In the genomic region with DNA sequence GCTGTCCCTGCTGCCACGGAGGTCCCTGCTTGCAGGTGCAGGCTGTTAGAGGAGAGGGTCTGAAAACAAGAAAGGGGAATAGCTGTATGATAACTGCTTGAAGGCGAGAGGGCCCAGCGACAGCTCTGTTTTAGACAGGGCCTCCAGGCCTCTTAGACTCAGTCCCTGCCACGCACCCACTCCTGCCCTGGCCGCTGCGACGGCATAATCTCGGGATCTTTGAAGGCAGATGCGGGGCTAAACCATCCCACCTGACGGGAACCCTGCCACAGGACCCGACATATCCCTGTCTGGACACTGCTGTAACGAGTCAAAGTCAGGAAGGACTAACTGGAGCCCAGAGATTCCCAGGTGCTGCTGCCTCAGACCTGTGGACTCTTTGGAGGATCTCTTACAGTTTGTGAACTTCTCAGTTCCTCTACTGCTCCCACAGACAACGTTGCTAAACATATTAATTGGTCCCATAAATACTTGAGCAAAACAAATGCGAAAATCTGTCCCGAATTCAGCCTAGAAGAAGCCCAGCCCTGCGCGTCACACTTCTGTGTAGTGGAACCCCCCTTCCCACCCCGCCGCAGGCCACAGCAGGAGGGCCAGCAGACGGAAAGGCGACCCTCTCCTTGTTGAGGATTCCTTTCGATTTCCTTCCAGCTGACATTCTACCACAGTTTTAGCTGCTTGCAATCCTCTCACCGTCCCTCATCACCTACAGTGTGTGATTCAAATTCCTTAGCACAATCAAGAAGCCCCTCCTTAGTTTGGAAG, we compare ENCODE assay signal across 8 cellular contexts. TPM values are rescaled to one million over a fixed set of nuclear protein-coding genes. Genes with fewer than 3 reads are reported as not detected.
DNase-seq lines count a peak whose midpoint lies in the region; ATAC-seq and TF ChIP-seq lines count a peak whose summit lies in the region.

No MANE protein-coding gene starts in this region.

- H3K9ac ChIP-seq in mesenchymal stem cell (ENCODE audit: low read length), result peak overlapping the region; percentile 97

- peak; percentile 11 for ATAC-seq in GM21717 (IDR thresholded peaks at IDR 0.05; ENCODE audit: unreplicated experiment)

- H2AK5ac ChIP-seq in mesenchymal stem cell (ENCODE audit: low read length, severe bottlenecking), result no peak overlapping the region

- peaks cover 28% of the 10 kb centered on the region for H3K4me1 ChIP-seq in DOHH2 (ENCODE audit: control insufficient read depth, low read length)
- peaks cover 13% of the 10 kb centered on the region for H3K4me1 ChIP-seq in mesenchymal stem cell (ENCODE audit: control insufficient read depth, insufficient read depth, low read depth, low read length)
- H3K4me1 ChIP-seq in uterus, result peaks cover 8 to 10% of the 10 kb centered on the region in 2 donors

- H3K36me3 ChIP-seq in DOHH2 (ENCODE audit: control insufficient read depth, low read length), result peaks cover 51% of the 10 kb centered on the region
- H3K36me3 ChIP-seq in MG63, result peaks cover 4% of the 10 kb centered on the region; the same call in 1 of the 2 replicates
- H3K36me3 ChIP-seq in mesenchymal stem cell (ENCODE audit: control insufficient read depth in 1 of 2, insufficient read depth in 2 of 2, low read depth in 1 of 2, low read length in 2 of 2), result peaks cover 8 to 18% of the 10 kb centered on the region in 2 experiments
- H3K36me3 ChIP-seq in uterus, result no peaks in the 10 kb centered on the region

- H4K91ac ChIP-seq in mesenchymal stem cell (ENCODE audit: low read length), result peak overlapping the region; percentile 83

- intact Hi-C loops in uterus (cut with DNase I; ENCODE audit: low total_unique reads), result no loop called here

- no peaks in the 10 kb centered on the region for H3K9me3 ChIP-seq in DOHH2 (ENCODE audit: control insufficient read depth, insufficient read depth, low read length)
- no peaks in the 10 kb centered on the region for H3K9me3 ChIP-seq in MG63
- no peaks in the 10 kb centered on the region for H3K9me3 ChIP-seq in mesenchymal stem cell (ENCODE audit: control insufficient read depth, low read length)
- H3K9me3 ChIP-seq in uterus, result no peaks in the 10 kb centered on the region

- peak overlapping the region in 1 of 2 experiments; percentile 79 for H3K23ac ChIP-seq in mesenchymal stem cell (ENCODE audit: low read length in 2 of 2)

- peak overlapping the region; percentile 34 to 88 for H3K18ac ChIP-seq in mesenchymal stem cell (ENCODE audit: low read depth in 1 of 2, low read length in 2 of 2)

- no peak overlapping the region for H2BK120ac ChIP-seq in mesenchymal stem cell (ENCODE audit: low read depth, low read length)

- peaks cover 28% of the 10 kb centered on the region for H4K20me1 ChIP-seq in DOHH2 (ENCODE audit: control insufficient read depth, insufficient read depth, low read depth, low read length)

- H3K4ac ChIP-seq in mesenchymal stem cell (ENCODE audit: low read depth in 1 of 2, low read length in 2 of 2), result peak overlapping the region; percentile 66 to 91

- TF ChIP-seq POLR2A in uterus (IDR thresholded peaks at IDR 0.05), result no peak

- no peak overlapping the region for H2BK5ac ChIP-seq in mesenchymal stem cell (ENCODE audit: low read depth, low read length, poor library complexity, severe bottlenecking)

- DNase-seq in MG63 (no peak), coronary artery (ENCODE audit: low spot score) (no peak), mesenchymal stem cell (peak; percentile 50), uterus (peak in 1 of 2 donors; percentile 31), NCI-H82 treated with DMSO at 0.1 percent for 48 hours (lab: John Stamatoyannopoulos, UW; ENCODE audit: unreplicated experiment) (no peak), 8988T (no peak)

- peaks cover 22% of the 10 kb centered on the region for H3K79me1 ChIP-seq in mesenchymal stem cell (replicated peaks; ENCODE audit: low read length, poor library complexity, severe bottlenecking)

- peak overlapping the region; percentile 43 for H2AFZ ChIP-seq in mesenchymal stem cell (ENCODE audit: low read depth, low read length)

- H3K4me2 ChIP-seq in DOHH2 (ENCODE audit: low read length), result peak overlapping the region; percentile 99
- H3K4me2 ChIP-seq in mesenchymal stem cell (ENCODE audit: low read length, poor library complexity, severe bottlenecking), result peak overlapping the region; percentile 69

- H3K9me2 ChIP-seq in DOHH2 (replicated peaks; ENCODE audit: control insufficient read depth, low read length), result no peaks in the 10 kb centered on the region

- no peaks in the 10 kb centered on the region; the same call in 1 of the 2 replicates for H3F3A ChIP-seq in DOHH2 (ENCODE audit: control insufficient read depth, insufficient read depth)

- 7% methylated on average over 23 of the region's 23 CpGs for WGBS in mesenchymal stem cell

- H4K8ac ChIP-seq in mesenchymal stem cell (ENCODE audit: low read length), result peak overlapping the region; percentile 91

- TF ChIP-seq CTCF in DOHH2 (IDR thresholded peaks at IDR 0.05; ENCODE audit: low read depth, low read length, poor library complexity, severe bottlenecking), result no peak
- TF ChIP-seq CTCF in coronary artery (IDR thresholded peaks at IDR 0.05), result no peak
- no peak for TF ChIP-seq CTCF in uterus (IDR thresholded peaks at IDR 0.05)

- H3K27ac ChIP-seq in DOHH2 (ENCODE audit: low read depth, low read length), result peak overlapping the region; percentile 71
- H3K27ac ChIP-seq in coronary artery, result peak overlapping the region; percentile 89 to 95
- peak overlapping the region; percentile 72 for H3K27ac ChIP-seq in mesenchymal stem cell (ENCODE audit: low read length, poor library complexity, severe bottlenecking)
- H3K27ac ChIP-seq in uterus, result peak overlapping the region; percentile 90 to 94

- no peak overlapping the region for H2BK15ac ChIP-seq in mesenchymal stem cell (ENCODE audit: low read depth, poor library complexity, severe bottlenecking)

- H3K4me3 ChIP-seq in DOHH2 (ENCODE audit: low read length) (peak overlapping the region; percentile 94), MG63 (peak overlapping the region; percentile 93), coronary artery (peak overlapping the region; percentile 93), mesenchymal stem cell (ENCODE audit: insufficient read depth in 1 of 2, low read depth in 1 of 2, low read length in 2 of 2) (peak overlapping the region; percentile 74 to 96), uterus (peak overlapping the region; percentile 86 to 87)

- peak overlapping the region in 1 of 2 experiments; percentile 49 for H2BK12ac ChIP-seq in mesenchymal stem cell (ENCODE audit: low read length in 2 of 2)

- H3K14ac ChIP-seq in mesenchymal stem cell (ENCODE audit: low read length in 2 of 2), result peak overlapping the region in 1 of 2 experiments; percentile 83

- H3K79me2 ChIP-seq in DOHH2 (ENCODE audit: control insufficient read depth, low read length), result peaks cover 92% of the 10 kb centered on the region

- H3K27me3 ChIP-seq in DOHH2 (ENCODE audit: control insufficient read depth, low read length) (no peaks in the 10 kb centered on the region), MG63 (no peaks in the 10 kb centered on the region), mesenchymal stem cell (ENCODE audit: control insufficient read depth in 1 of 2, insufficient read depth in 1 of 2, low read length in 2 of 2) (no peaks in the 10 kb centered on the region), uterus (no peaks in the 10 kb centered on the region)

RNA-seq across cellular contexts. Expression of gene TMEM11, which starts 1.0 kb away (rescaled TPM):
- total RNA-seq in MG63 (2014; rRNA removed; shearing (Covaris generic); ENCODE audit: low replicate concordance), result 13.9 and 18.9 TPM in 2 replicates
- polyA plus RNA-seq in mesenchymal stem cell (2013, experiment 1 of 2), result 25.7 TPM
- polyA plus RNA-seq in mesenchymal stem cell (2013, experiment 2 of 2), result 26.0 TPM
- total RNA-seq in uterus, result 10 to 100 TPM in 3 of 4 donors, 1 to 10 TPM in 1; 6.9 to 23.8 (median 15.3) TPM

RNA-seq across cellular contexts. Expression of gene NATD1, which starts 38.3 kb away (rescaled TPM):
- total RNA-seq in MG63 (2014; rRNA removed; shearing (Covaris generic); ENCODE audit: low replicate concordance), result 0.36 TPM in 1 of 2 replicates, not detected in the other
- polyA plus RNA-seq in mesenchymal stem cell (2013, experiment 1 of 2), result 3.2 TPM
- 3.2 TPM for polyA plus RNA-seq in mesenchymal stem cell (2013, experiment 2 of 2)
- 1 to 10 TPM; 2.1 to 4.9 (median 3.8) TPM for total RNA-seq in uterus
